12 cellular contexts compared by ENCODE assay signal in genomic region chr13:50358221-50358620, GRCh38.
DNase-seq lines count a peak whose midpoint lies in the region; ATAC-seq and TF ChIP-seq lines count a peak whose summit lies in the region.
"Had no signal": no experiment of that assay in that cellular context is flagged by ENCODE, and none has a peak within 500 bp of the region (broad histone marks: within the 10 kb centered on the region; RNA-seq: fewer than 3 reads in every experiment).

No MANE protein-coding gene starts in this region.

- H3K27me3 Mint-ChIP-seq in progenitor cell of endocrine pancreas: no peaks in the 10 kb centered on the region
- H3K27me3 Mint-ChIP-seq: activated naive CD8-positive, alpha-beta T cell treated with anti-CD3 and anti-CD28 coated beads, Interleukin-2, amount 10 ng/mL, durations not matched to agents 7 days and 5 days had no signal

- H3K36me3 Mint-ChIP-seq in progenitor cell of endocrine pancreas (ENCODE audit: insufficient read depth): no peaks in the 10 kb centered on the region

- ATAC-seq in HG02642 (IDR thresholded peaks at IDR 0.05; ENCODE audit: poor library complexity, unreplicated experiment): no peak
- ATAC-seq: activated CD4-positive, CD25-positive, alpha-beta regulatory T cell treated with anti-CD3 and anti-CD28 coated beads, Interleukin-2, amount 50 U/mL, for 24 hours; foreskin keratinocyte; HCT116 had no signal

- peaks cover 0 to 9% (median 4%) of the 10 kb centered on the region in 4 donors for H3K4me1 ChIP-seq in Peyer's patch

- H3K4me1 Mint-ChIP-seq in progenitor cell of endocrine pancreas (ENCODE audit: low read depth): peaks cover 24% of the 10 kb centered on the region

- TF ChIP-seq POLR2A in Peyer's patch (IDR thresholded peaks at IDR 0.05): no peak

- no peak overlapping the region for H3K4me3 Mint-ChIP-seq in progenitor cell of endocrine pancreas (ENCODE audit: low read depth)
- H3K4me3 Mint-ChIP-seq: activated naive CD8-positive, alpha-beta T cell treated with anti-CD3 and anti-CD28 coated beads, Interleukin-2, amount 10 ng/mL, durations not matched to agents 7 days and 5 days had no signal

- H3K27ac ChIP-seq in Peyer's patch: peak overlapping the region in 3 of 4 donors; percentile 10 to 53 (median 12)
- H3K27ac ChIP-seq: foreskin keratinocyte had no signal

- H3K27ac Mint-ChIP-seq in progenitor cell of endocrine pancreas: peak overlapping the region; percentile 95
- H3K27ac Mint-ChIP-seq: activated naive CD8-positive, alpha-beta T cell treated with anti-CD3 and anti-CD28 coated beads, Interleukin-2, amount 10 ng/mL, durations not matched to agents 7 days and 5 days had no signal

- H3K9me3 ChIP-seq in Peyer's patch: no peaks in the 10 kb centered on the region

- no peaks in the 10 kb centered on the region for H3K36me3 ChIP-seq in Peyer's patch

- peak; percentile 77 for DNase-seq in G401 (ENCODE audit: low spot score)
- no peak for DNase-seq in Peyer's patch
- DNase-seq in fibroblast of peridontal ligament (ENCODE audit: extremely low read depth): peak; percentile 38
- DNase-seq in progenitor cell of endocrine pancreas (ENCODE audit: low spot score, unreplicated experiment): no peak
- DNase-seq in SW 1271 (lab: John Stamatoyannopoulos, UW): no peak
- no peak for DNase-seq in NCI-H2081 (lab: John Stamatoyannopoulos, UW)
- DNase-seq in GM13976 (ENCODE audit: low spot score): no peak
- DNase-seq: activated naive CD8-positive, alpha-beta T cell treated with anti-CD3 and anti-CD28 coated beads, Interleukin-2, amount 10 ng/mL, durations not matched to agents 7 days and 5 days had no signal

- H3K9me3 Mint-ChIP-seq in progenitor cell of endocrine pancreas (ENCODE audit: low read depth): no peaks in the 10 kb centered on the region
- H3K9me3 Mint-ChIP-seq: activated naive CD8-positive, alpha-beta T cell treated with anti-CD3 and anti-CD28 coated beads, Interleukin-2, amount 10 ng/mL, durations not matched to agents 7 days and 5 days had no signal

- TF ChIP-seq CTCF in Peyer's patch (IDR thresholded peaks at IDR 0.05) (no peak), progenitor cell of endocrine pancreas (IDR thresholded peaks at IDR 0.05; ENCODE audit: unreplicated experiment) (no peak), GM13976 (IDR thresholded peaks at IDR 0.05; ENCODE audit: borderline replicate concordance, control extremely low read depth, extremely low read depth, insufficient read depth, missing control alignments) (no peak)

- no peaks in the 10 kb centered on the region for H3K27me3 ChIP-seq in Peyer's patch

- no peak overlapping the region for H3K4me3 ChIP-seq in Peyer's patch

- in situ Hi-C loops in G401 (cut with HindIII; ENCODE audit: low sequenced_read_pairs): no loop called here
- in situ Hi-C loops in GM13976 (cut with MboI; ENCODE audit: low sequenced_read_pairs, unreplicated experiment): no loop called here

Comparison
In these comparisons a context has a peak if more than half of its experiments do, and no peak if none do; other contexts are left out.
1. DNase-seq: peak in G401 (single experiment) and fibroblast of peridontal ligament (single experiment); none in Peyer's patch (0 of 3), progenitor cell of endocrine pancreas (single experiment), SW 1271 (0 of 2), NCI-H2081 (0 of 2) and GM13976 (single experiment).